ENCODE assay signal across 14 cellular contexts in the genomic region with DNA sequence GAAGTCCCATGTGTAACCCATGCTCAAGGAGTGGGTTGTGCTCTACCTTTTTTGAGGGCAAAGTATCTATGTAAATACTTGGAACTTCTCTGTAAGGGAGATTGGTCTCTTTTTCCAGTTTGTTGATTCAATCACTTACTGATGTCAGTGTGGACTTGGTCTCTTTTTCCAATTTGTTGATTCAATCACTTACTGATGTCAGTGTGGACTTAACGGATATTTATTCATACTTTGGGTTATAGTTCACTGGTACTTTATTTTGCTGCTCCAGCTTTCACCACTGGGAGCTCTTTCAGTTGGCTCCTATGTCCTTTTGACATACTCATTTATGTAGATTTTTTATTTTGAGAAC. TPM values are rescaled to one million over a fixed set of nuclear protein-coding genes. Genes with fewer than 3 reads are reported as not detected.
DNase-seq lines count a peak whose midpoint lies in the region; ATAC-seq lines count a peak whose summit lies in the region.
"Had no signal": no experiment of that assay in that cellular context is flagged by ENCODE, and none has a peak within 500 bp of the region (broad histone marks: within the 10 kb centered on the region; RNA-seq: fewer than 3 reads in every experiment).

No MANE protein-coding gene starts in this region.

- H3K27ac Mint-ChIP-seq in activated naive CD4-positive, alpha-beta T cell treated with anti-CD3 and anti-CD28 coated beads, Interleukin-2, amount 50 U/mL, for 24 hours = peak overlapping the region; percentile 76
- peak overlapping the region in 1 of 2 donors; percentile 51 for H3K27ac Mint-ChIP-seq in activated naive CD4-positive, alpha-beta T cell treated with anti-CD3 and anti-CD28 coated beads, Interleukin-2, amount 50 U/mL, for 72 hours
- H3K27ac Mint-ChIP-seq in activated CD4-positive, alpha-beta memory T cell treated with anti-CD3 and anti-CD28 coated beads for 36 hours = peak overlapping the region; percentile 63
- H3K27ac Mint-ChIP-seq in stimulated activated effector memory CD8-positive, alpha-beta T cell treated with anti-CD3 and anti-CD28 coated beads, Interleukin-12 subunit alpha, Interleukin-12 subunit beta, amount 100 ng/mL, for 72 hours = peak overlapping the region; percentile 69

- DNase-seq in activated naive CD4-positive, alpha-beta T cell treated with anti-CD3 and anti-CD28 coated beads, Interleukin-2, amount 50 U/mL, for 72 hours (ENCODE audit: low spot score in 2 of 2) = no peak
- no peak for DNase-seq in activated CD4-positive, alpha-beta memory T cell treated with anti-CD3 and anti-CD28 coated beads for 36 hours
- no peak for DNase-seq in left colon
- no peak for DNase-seq in stimulated activated effector memory CD8-positive, alpha-beta T cell treated with anti-CD3 and anti-CD28 coated beads, Interleukin-12 subunit alpha, Interleukin-12 subunit beta, amount 100 ng/mL, for 72 hours (ENCODE audit: low spot score in 2 of 2)
- DNase-seq in cerebellar nuclear complex (lab: John Stamatoyannopoulos, UW) = no peak
- no peak for DNase-seq in UCSD-AML1 (lab: John Stamatoyannopoulos, UW; ENCODE audit: unreplicated experiment)
- DNase-seq: cortex of kidney, esophagus squamous epithelium, hippocampal formation, left ventricle myocardium superior, SHP77 treated with DMSO at 0.1 percent for 48 hours, stomach had no signal

- ATAC-seq in activated naive CD4-positive, alpha-beta T cell treated with anti-CD3 and anti-CD28 coated beads, Interleukin-2, amount 50 U/mL, for 72 hours = no peak
- ATAC-seq in left colon (peak; percentile 24), HG02884 (IDR thresholded peaks at IDR 0.05; ENCODE audit: unreplicated experiment) (no peak)
- ATAC-seq in stimulated activated effector memory CD8-positive, alpha-beta T cell treated with anti-CD3 and anti-CD28 coated beads, Interleukin-12 subunit alpha, Interleukin-12 subunit beta, amount 100 ng/mL, for 72 hours = no peak

- POLR2A ChIA-PET in activated CD4-positive, alpha-beta memory T cell treated with anti-CD3 and anti-CD28 coated beads for 36 hours (lab: Charles Lee) = no interaction called here

- no peaks in the 10 kb centered on the region for H3K27me3 Mint-ChIP-seq in activated naive CD4-positive, alpha-beta T cell treated with anti-CD3 and anti-CD28 coated beads, Interleukin-2, amount 50 U/mL, for 24 hours
- H3K27me3 Mint-ChIP-seq in activated CD4-positive, alpha-beta memory T cell treated with anti-CD3 and anti-CD28 coated beads for 36 hours = no peaks in the 10 kb centered on the region

- H3K9me3 Mint-ChIP-seq in activated naive CD4-positive, alpha-beta T cell treated with anti-CD3 and anti-CD28 coated beads, Interleukin-2, amount 50 U/mL, for 24 hours = no peaks in the 10 kb centered on the region
- H3K9me3 Mint-ChIP-seq in activated naive CD4-positive, alpha-beta T cell treated with anti-CD3 and anti-CD28 coated beads, Interleukin-2, amount 50 U/mL, for 72 hours = no peaks in the 10 kb centered on the region
- H3K9me3 Mint-ChIP-seq in activated CD4-positive, alpha-beta memory T cell treated with anti-CD3 and anti-CD28 coated beads for 36 hours = no peaks in the 10 kb centered on the region
- no peaks in the 10 kb centered on the region for H3K9me3 Mint-ChIP-seq in stimulated activated effector memory CD8-positive, alpha-beta T cell treated with anti-CD3 and anti-CD28 coated beads, Interleukin-12 subunit alpha, Interleukin-12 subunit beta, amount 100 ng/mL, for 72 hours

- intact Hi-C loops in activated CD4-positive, alpha-beta memory T cell treated with anti-CD3 and anti-CD28 coated beads for 36 hours (cut with micrococcal nuclease) = no loop called here
- intact Hi-C loops in left colon (cut with DNase I, micrococcal nuclease) = no loop called here

- H3K4me1 Mint-ChIP-seq in activated naive CD4-positive, alpha-beta T cell treated with anti-CD3 and anti-CD28 coated beads, Interleukin-2, amount 50 U/mL, for 24 hours = peaks cover 21% of the 10 kb centered on the region
- peaks cover 12% of the 10 kb centered on the region for H3K4me1 Mint-ChIP-seq in activated CD4-positive, alpha-beta memory T cell treated with anti-CD3 and anti-CD28 coated beads for 36 hours (ENCODE audit: low read depth)
- H3K4me1 Mint-ChIP-seq in stimulated activated effector memory CD8-positive, alpha-beta T cell treated with anti-CD3 and anti-CD28 coated beads, Interleukin-12 subunit alpha, Interleukin-12 subunit beta, amount 100 ng/mL, for 72 hours = peaks cover 12% of the 10 kb centered on the region

- peaks cover 26% of the 10 kb centered on the region for H3K36me3 Mint-ChIP-seq in activated naive CD4-positive, alpha-beta T cell treated with anti-CD3 and anti-CD28 coated beads, Interleukin-2, amount 50 U/mL, for 24 hours
- H3K36me3 Mint-ChIP-seq in activated naive CD4-positive, alpha-beta T cell treated with anti-CD3 and anti-CD28 coated beads, Interleukin-2, amount 50 U/mL, for 72 hours = peaks cover 18 to 29% of the 10 kb centered on the region in 2 donors
- H3K36me3 Mint-ChIP-seq in activated CD4-positive, alpha-beta memory T cell treated with anti-CD3 and anti-CD28 coated beads for 36 hours = peaks cover 40% of the 10 kb centered on the region
- H3K36me3 Mint-ChIP-seq in stimulated activated effector memory CD8-positive, alpha-beta T cell treated with anti-CD3 and anti-CD28 coated beads, Interleukin-12 subunit alpha, Interleukin-12 subunit beta, amount 100 ng/mL, for 72 hours = peaks cover 90% of the 10 kb centered on the region

- no peak overlapping the region for H3K4me3 Mint-ChIP-seq in activated naive CD4-positive, alpha-beta T cell treated with anti-CD3 and anti-CD28 coated beads, Interleukin-2, amount 50 U/mL, for 24 hours
- no peak overlapping the region for H3K4me3 Mint-ChIP-seq in activated CD4-positive, alpha-beta memory T cell treated with anti-CD3 and anti-CD28 coated beads for 36 hours
- H3K4me3 Mint-ChIP-seq in stimulated activated effector memory CD8-positive, alpha-beta T cell treated with anti-CD3 and anti-CD28 coated beads, Interleukin-12 subunit alpha, Interleukin-12 subunit beta, amount 100 ng/mL, for 72 hours = no peak overlapping the region

- CTCF ChIA-PET in activated CD4-positive, alpha-beta memory T cell treated with anti-CD3 and anti-CD28 coated beads for 36 hours (lab: Charles Lee) = no interaction called here

RNA-seq across cellular contexts. Expression of a gene that starts 36.4 kb away (rescaled TPM):
- 10 to 100 TPM; 18.6 to 20.6 TPM for total RNA-seq in activated naive CD4-positive, alpha-beta T cell treated with anti-CD3 and anti-CD28 coated beads, Interleukin-2, amount 50 U/mL, for 72 hours
- 10 to 100 TPM; 19.5 to 20.5 TPM for total RNA-seq in activated CD4-positive, alpha-beta memory T cell treated with anti-CD3 and anti-CD28 coated beads for 36 hours
- total RNA-seq in left colon = 10 to 100 TPM; 47.7 to 53.7 TPM
